Comparison of ENCODE assay signal across 8 cellular contexts in the genomic region with DNA sequence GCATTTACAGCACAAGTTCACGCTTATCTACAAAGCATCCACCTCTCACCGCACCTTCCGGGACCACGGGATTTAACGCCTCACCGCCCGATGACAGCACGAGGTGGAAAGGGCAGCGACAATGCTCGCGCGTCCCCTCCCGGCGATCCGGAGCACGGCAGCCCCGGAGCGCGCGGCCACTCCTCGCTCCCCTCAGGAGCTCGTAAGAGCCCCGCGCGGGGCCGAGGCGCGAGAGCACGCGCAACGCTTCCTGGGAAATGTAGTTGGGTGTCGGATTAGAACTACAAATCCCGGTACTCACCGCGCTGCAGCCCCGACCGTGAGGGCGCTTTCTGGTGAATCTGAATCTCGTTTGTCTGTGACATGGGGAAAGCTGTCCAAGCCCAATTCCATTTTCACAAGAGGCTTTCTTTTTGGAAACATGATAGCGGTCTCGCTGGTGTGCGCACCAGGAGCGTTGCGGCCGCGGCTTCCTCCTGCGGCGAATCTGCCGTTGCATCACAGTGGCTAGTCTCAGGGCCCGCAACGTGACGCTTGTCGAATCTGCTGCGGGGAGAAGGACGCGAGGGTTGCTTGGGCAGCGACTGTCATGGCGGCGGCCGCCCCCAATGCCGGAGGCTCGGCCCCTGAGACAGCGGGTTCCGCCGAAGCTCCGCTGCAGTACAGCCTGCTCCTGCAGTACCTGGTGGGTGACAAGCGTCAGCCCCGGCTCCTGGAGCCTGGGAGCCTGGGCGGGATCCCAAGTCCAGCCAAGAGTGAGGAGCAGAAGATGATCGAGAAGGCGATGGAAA. TPM values are rescaled to one million over a fixed set of nuclear protein-coding genes. Genes with fewer than 3 reads are reported as not detected.
DNase-seq lines count a peak whose midpoint lies in the region; ATAC-seq and TF ChIP-seq lines count a peak whose summit lies in the region.

A gene (plus strand): TSS at position 576 of the 791 bp plus-strand sequence. CDS start 14 bp downstream, at position 590.

- peaks cover 5% of the 10 kb centered on the region for H3K9me3 Mint-ChIP-seq in activated B cell treated with CpG ODN at 0.5 μM for 24 hours

- H3K27ac Mint-ChIP-seq in activated B cell treated with CpG ODN at 0.5 μM for 24 hours = peak within 1 kb of the TSS; percentile 98

- peaks cover 21% of the 10 kb centered on the region for H3K4me1 Mint-ChIP-seq in activated B cell treated with CpG ODN at 0.5 μM for 24 hours

- intact Hi-C loops in activated B cell treated with CpG ODN at 0.5 μM for 24 hours (cut with micrococcal nuclease) = loop anchor here (1.0 to 10.0 kb wide), 11 partner anchors 15 to 1306 kb away; a partner anchor contains a TSS

- H3K27me3 Mint-ChIP-seq in activated B cell treated with CpG ODN at 0.5 μM for 24 hours = no peaks in the 10 kb centered on the region

- TF ChIP-seq CTCF in AG10803 (conservative IDR thresholded peaks at IDR 0.05; ENCODE audit: low read length) (peak; percentile 68), activated B cell treated with CpG ODN at 0.5 μM for 24 hours (IDR thresholded peaks at IDR 0.05) (peak; percentile 50)

- CTCF ChIA-PET in activated B cell treated with CpG ODN at 0.5 μM for 24 hours (lab: Charles Lee) = interaction anchor here (0.8 to 2.6 kb wide), 11 partner anchors 14 to 584 kb away, joined by 3 to 29 read pairs (median 6); a partner anchor contains a TSS

- H3K4me3 ChIP-seq in AG10803 (ENCODE audit: low read length) = peak within 1 kb of the TSS; percentile 100

- ATAC-seq in GM19023 (IDR thresholded peaks at IDR 0.05; ENCODE audit: unreplicated experiment) = peak; percentile 94
- ATAC-seq in HG03280 (IDR thresholded peaks at IDR 0.05; ENCODE audit: unreplicated experiment) = peak; percentile 92
- ATAC-seq in activated B cell treated with CpG ODN at 0.5 μM for 24 hours (ENCODE audit: low read depth) = peak; percentile 92

- POLR2A ChIA-PET in activated B cell treated with CpG ODN at 0.5 μM for 24 hours (lab: Charles Lee) = interaction anchor here (1.0 to 2.2 kb wide), 8 partner anchors 17 to 586 kb away, joined by 3 to 36 read pairs (median 6); a partner anchor contains a TSS

- H3K36me3 Mint-ChIP-seq in activated B cell treated with CpG ODN at 0.5 μM for 24 hours (ENCODE audit: low read depth) = peaks cover 27% of the 10 kb centered on the region

- peak within 1 kb of the TSS; percentile 98 for H3K4me3 Mint-ChIP-seq in activated B cell treated with CpG ODN at 0.5 μM for 24 hours

- DNase-seq in AG10803 (ENCODE audit: low read depth) (peak; percentile 98), NCI-H345 (lab: John Stamatoyannopoulos, UW) (peak; percentile 96), activated B cell treated with CpG ODN at 0.5 μM for 24 hours (peak; percentile 91), inferior parietal cortex (ENCODE audit: extremely low spot score) (peak; percentile 96)
- peak; percentile 92 for DNase-seq in central memory CD4-positive, alpha-beta T cell
- peak; percentile 83 to 85 for DNase-seq in stimulated activated CD4-positive, alpha-beta T cell treated with anti-CD3 and anti-CD28 coated beads, Interleukin-12 subunit alpha, Interleukin-12 subunit beta, amount 100 ng/mL, for 24 hours (ENCODE audit: low read depth in 2 of 2)

RNA-seq across cellular contexts. Expression of the gene that starts here (rescaled TPM):
- 10.7 and 11.1 TPM in 2 replicates for total RNA-seq in activated B cell treated with CpG ODN at 0.5 μM for 24 hours

Comparison
In these comparisons a context has a peak if more than half of its experiments do, and no peak if none do; other contexts are left out.
1. Peak in every context shown above with its lines: DNase-seq, ATAC-seq and H3K4me3 ChIP-seq.